ENCODE assay signal across 1 cellular context in genomic region chr2:66575625-66576371, GRCh38.
TF ChIP-seq lines count a peak whose summit lies in the region.

No MANE protein-coding gene starts in this region.

TF ChIP-seq in HepG2, 621 proteins besides CTCF, POLR2A, EP300 and RAD21 (continued from another document):
- no peak for TF ChIP-seq BCLAF1 (IDR thresholded peaks at IDR 0.05)
- no peak for TF ChIP-seq MED13 (CRISPR knock-in tag; IDR thresholded peaks at IDR 0.05)
- TF ChIP-seq HMGXB4 (CRISPR knock-in tag; IDR thresholded peaks at IDR 0.05; ENCODE audit: borderline replicate concordance in 1 of 2, low read depth in 1 of 2) = peak in 1 of 2 experiments; percentile 16; a peak in 1 of 4 replicates
- TF ChIP-seq TRAFD1 (CRISPR knock-in tag; IDR thresholded peaks at IDR 0.05; ENCODE audit: borderline replicate concordance) = no peak
